In genomic region chr9:126470251-126470993, GRCh38 we compare ENCODE assay signal across 9 cellular contexts.
A peak's percentile ranks its signal among the peaks of the same experiment; 100 is the strongest.
DNase-seq lines count a peak whose midpoint lies in the region; ATAC-seq, FAIRE-seq and TF ChIP-seq lines count a peak whose summit lies in the region.
"Had no signal": no experiment of that assay in that cellular context is flagged by ENCODE, and none has a peak within 500 bp of the region (broad histone marks: within the 10 kb centered on the region; RNA-seq: fewer than 3 reads in every experiment).

No MANE protein-coding gene starts in this region.

- CTCF ChIA-PET in activated CD8-positive, alpha-beta T cell treated with anti-CD3 and anti-CD28 coated beads, Interleukin-2, amount 10 ng/mL, durations not matched to agents 7 days and 5 days (lab: Charles Lee), result interaction anchor here (0.9 to 6.9 kb wide), 8 partner anchors 11 to 168 kb away, joined by 3 to 75 read pairs (median 14); no protein-coding TSS in a partner anchor

- H3K27me3 ChIP-seq in small intestine (ENCODE audit: control insufficient read depth in 2 of 2, insufficient read depth in 2 of 2, low read length in 2 of 2) (no peaks in the 10 kb centered on the region), ovary (no peaks in the 10 kb centered on the region)

- intact Hi-C loops in ovary (cut with DNase I), result no loop called here

- peaks cover 57% of the 10 kb centered on the region for H3K36me3 Mint-ChIP-seq in activated CD8-positive, alpha-beta T cell treated with anti-CD3 and anti-CD28 coated beads, Interleukin-2, amount 10 ng/mL, durations not matched to agents 7 days and 5 days (ENCODE audit: low read depth)
- peaks cover 12% of the 10 kb centered on the region for H3K36me3 Mint-ChIP-seq in mesothelial cell of epicardium

- no peak for TF ChIP-seq POLR2A in ovary (IDR thresholded peaks at IDR 0.05)

- H3K36me3 ChIP-seq in small intestine (ENCODE audit: control insufficient read depth in 2 of 2, insufficient read depth in 2 of 2, low read length in 2 of 2) (no peaks in the 10 kb centered on the region), ovary (no peaks in the 10 kb centered on the region)

- H3K4me1 Mint-ChIP-seq in activated CD8-positive, alpha-beta T cell treated with anti-CD3 and anti-CD28 coated beads, Interleukin-2, amount 10 ng/mL, durations not matched to agents 7 days and 5 days (ENCODE audit: low read depth), result peaks cover 83% of the 10 kb centered on the region
- peaks cover 35% of the 10 kb centered on the region for H3K4me1 Mint-ChIP-seq in mesothelial cell of epicardium

- H3K4me3 ChIP-seq in small intestine (ENCODE audit: low read depth in 1 of 2, low read length in 2 of 2) (no peak overlapping the region), ovary (no peak overlapping the region)

- 65 to 83% (median 68%) methylated on average over 12 of the region's 12 CpGs for WGBS in small intestine, 3 donors
- 65 to 70% (median 66%) methylated on average over 12 of the region's 12 CpGs for WGBS in ovary, 3 donors

- no peaks in the 10 kb centered on the region for H3K9me3 Mint-ChIP-seq in activated CD8-positive, alpha-beta T cell treated with anti-CD3 and anti-CD28 coated beads, Interleukin-2, amount 10 ng/mL, durations not matched to agents 7 days and 5 days (ENCODE audit: insufficient read depth)
- H3K9me3 Mint-ChIP-seq in mesothelial cell of epicardium, result no peaks in the 10 kb centered on the region
- H3K9me3 Mint-ChIP-seq: brain had no signal

- peak overlapping the region; percentile 93 for H3K27ac Mint-ChIP-seq in activated CD8-positive, alpha-beta T cell treated with anti-CD3 and anti-CD28 coated beads, Interleukin-2, amount 10 ng/mL, durations not matched to agents 7 days and 5 days
- no peak overlapping the region for H3K27ac Mint-ChIP-seq in mesothelial cell of epicardium

- H3K9me3 ChIP-seq in small intestine (ENCODE audit: control insufficient read depth, low read depth) (no peaks in the 10 kb centered on the region), ovary (no peaks in the 10 kb centered on the region)

- FAIRE-seq in small intestine (lab: Jason Lieb, UNC), result no peak

- H3K4me1 ChIP-seq in small intestine (ENCODE audit: control insufficient read depth in 2 of 2, insufficient read depth in 1 of 2, low read depth in 1 of 2, low read length in 1 of 2) (no peaks in the 10 kb centered on the region), ovary (ENCODE audit: insufficient read depth) (peaks cover 17% of the 10 kb centered on the region)

- H3K27me3 Mint-ChIP-seq in activated CD8-positive, alpha-beta T cell treated with anti-CD3 and anti-CD28 coated beads, Interleukin-2, amount 10 ng/mL, durations not matched to agents 7 days and 5 days (ENCODE audit: low read depth), result no peaks in the 10 kb centered on the region
- H3K27me3 Mint-ChIP-seq in mesothelial cell of epicardium (ENCODE audit: low read depth), result no peaks in the 10 kb centered on the region

- peak; percentile 43 for DNase-seq in activated CD8-positive, alpha-beta T cell treated with anti-CD3 and anti-CD28 coated beads, Interleukin-2, amount 10 ng/mL, durations not matched to agents 7 days and 5 days
- no peak for DNase-seq in small intestine
- DNase-seq in mesothelial cell of epicardium (ENCODE audit: low spot score in 2 of 2, unreplicated experiment in 2 of 2), result no peak
- DNase-seq in activated CD8-positive, alpha-beta memory T cell treated with anti-CD3 and anti-CD28 coated beads, Interleukin-2, amount 50 U/mL, for 4 hours, result no peak
- DNase-seq in ovary, result no peak
- DNase-seq: NCI-H774 had no signal

- peak; percentile 50 for ATAC-seq in GM19023 (IDR thresholded peaks at IDR 0.05; ENCODE audit: unreplicated experiment)
- peak; percentile 48 for ATAC-seq in HG03342 (IDR thresholded peaks at IDR 0.05; ENCODE audit: unreplicated experiment)
- ATAC-seq in activated CD8-positive, alpha-beta T cell treated with anti-CD3 and anti-CD28 coated beads, Interleukin-2, amount 10 ng/mL, durations not matched to agents 7 days and 5 days, result peak; percentile 48

- peak overlapping the region; percentile 41 to 63 for H3K27ac ChIP-seq in small intestine (ENCODE audit: low read depth in 1 of 2, low read length in 1 of 2)
- H3K27ac ChIP-seq in ovary, result peak overlapping the region in 1 of 2 donors; percentile 78

- POLR2A ChIA-PET in activated CD8-positive, alpha-beta T cell treated with anti-CD3 and anti-CD28 coated beads, Interleukin-2, amount 10 ng/mL, durations not matched to agents 7 days and 5 days (lab: Charles Lee), result interaction anchor here (0.6 to 1.6 kb wide), 7 partner anchors 8 to 72 kb away, joined by 3 to 4 read pairs (median 4); no protein-coding TSS in a partner anchor

- H3K4me3 Mint-ChIP-seq in activated CD8-positive, alpha-beta T cell treated with anti-CD3 and anti-CD28 coated beads, Interleukin-2, amount 10 ng/mL, durations not matched to agents 7 days and 5 days, result peak overlapping the region; percentile 55
- H3K4me3 Mint-ChIP-seq in mesothelial cell of epicardium, result no peak overlapping the region
- H3K4me3 Mint-ChIP-seq: brain had no signal

- TF ChIP-seq EP300 in ovary (IDR thresholded peaks at IDR 0.05), result no peak

- TF ChIP-seq CTCF in mesothelial cell of epicardium (IDR thresholded peaks at IDR 0.05; ENCODE audit: unreplicated experiment), result no peak
- no peak for TF ChIP-seq CTCF in ovary (IDR thresholded peaks at IDR 0.05)
